Comparison of ENCODE assay signal across 8 cellular contexts in the genomic region with DNA sequence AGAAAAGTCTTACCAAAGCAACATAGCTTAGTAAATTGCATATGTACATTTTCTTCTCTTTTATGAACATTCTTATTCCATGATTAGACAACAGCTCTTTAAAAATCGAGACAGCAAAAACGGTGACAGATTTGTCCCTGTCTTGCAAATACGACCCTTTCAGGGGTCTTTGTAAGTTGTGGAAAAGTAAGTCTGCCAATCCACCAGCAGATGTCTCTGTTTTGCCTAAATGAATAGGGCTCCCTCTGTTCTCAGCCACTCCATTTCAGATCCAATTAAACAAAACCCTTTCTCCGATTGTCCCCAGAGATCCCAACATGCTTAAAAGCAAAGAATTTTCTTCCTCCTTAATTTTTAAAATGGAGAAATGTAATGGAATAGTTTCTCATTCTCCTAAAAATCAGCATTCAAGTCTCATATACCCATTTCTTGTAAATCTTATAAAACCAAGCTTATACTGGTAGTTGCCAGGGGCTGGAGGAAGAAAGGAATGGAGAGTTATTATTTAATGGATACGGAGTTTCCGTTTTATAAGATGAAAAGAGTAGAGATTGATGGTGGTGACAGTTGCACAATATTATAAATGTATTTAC.
DNase-seq lines count a peak whose midpoint lies in the region; ATAC-seq and TF ChIP-seq lines count a peak whose summit lies in the region.

No MANE protein-coding gene starts in this region.

- no peak for ATAC-seq in GM21381 (IDR thresholded peaks at IDR 0.05; ENCODE audit: unreplicated experiment)

- DNase-seq in GM19238 (ENCODE audit: insufficient read length, low spot score) (peak; percentile 32), NCI-H2029 (lab: John Stamatoyannopoulos, UW) (peak; percentile 38), foreskin fibroblast (peak; percentile 36 to 70), osteocyte (ENCODE audit: extremely low spot score, unreplicated experiment) (no peak)
- DNase-seq in activated effector memory CD4-positive, alpha-beta T cell treated with anti-CD3 and anti-CD28 coated beads, Interleukin-2, amount 50 U/mL, for 16 hours: no peak

- no peaks in the 10 kb centered on the region for H3K9me3 Mint-ChIP-seq in osteocyte (ENCODE audit: unreplicated experiment)

- H3K4me3 ChIP-seq in WI38 (ENCODE audit: low read depth, low read length): no peak overlapping the region
- no peak overlapping the region for H3K4me3 ChIP-seq in foreskin fibroblast (ENCODE audit: low read depth in 1 of 2, low read length in 2 of 2)

- peak overlapping the region; percentile 63 for H3K4me3 Mint-ChIP-seq in osteocyte (ENCODE audit: unreplicated experiment)

- peak; percentile 88 for TF ChIP-seq CTCF in C4-2B (conservative IDR thresholded peaks at IDR 0.05)
- TF ChIP-seq CTCF in WI38 (IDR thresholded peaks at IDR 0.05; ENCODE audit: low read depth, low read length): peak; percentile 40
- TF ChIP-seq CTCF in foreskin fibroblast (IDR thresholded peaks at IDR 0.05; ENCODE audit: low read depth, low read length): peak; percentile 72
- TF ChIP-seq CTCF in osteocyte (IDR thresholded peaks at IDR 0.05): peak; percentile 84

- H3K27me3 Mint-ChIP-seq in osteocyte (ENCODE audit: unreplicated experiment): peaks cover 10% of the 10 kb centered on the region

- H3K27ac ChIP-seq in C4-2B: no peak overlapping the region

- no peaks in the 10 kb centered on the region for H3K36me3 Mint-ChIP-seq in osteocyte (ENCODE audit: unreplicated experiment)

- H3K27ac Mint-ChIP-seq in osteocyte (ENCODE audit: unreplicated experiment): no peak overlapping the region

- peaks cover 13% of the 10 kb centered on the region for H3K4me1 Mint-ChIP-seq in osteocyte (ENCODE audit: unreplicated experiment)

Comparison
In these comparisons a context has a peak if more than half of its experiments do, and no peak if none do; other contexts are left out.
1. DNase-seq: peak in GM19238 (single experiment), NCI-H2029 (single experiment) and foreskin fibroblast (2 of 2); none in osteocyte (single experiment) and activated effector memory CD4-positive, alpha-beta T cell treated with anti-CD3 and anti-CD28 coated beads, Interleukin-2, amount 50 U/mL, for 16 hours (single experiment).
2. Peak in every context shown above with its lines, with median percentiles within 50 percentile points of each other: CTCF ChIP-seq.